ENCODE assay signal across 11 cellular contexts in genomic region chr3:182716114-182716688, GRCh38.
DNase-seq lines count a peak whose midpoint lies in the region; ATAC-seq lines count a peak whose summit lies in the region.
"Had no signal": no experiment of that assay in that cellular context is flagged by ENCODE, and none has a peak within 500 bp of the region (broad histone marks: within the 10 kb centered on the region; RNA-seq: fewer than 3 reads in every experiment).

No MANE protein-coding gene starts in this region.

- DNase-seq in left colon (no peak), hypothalamus (lab: John Stamatoyannopoulos, UW) (no peak), NCI-H774 (lab: John Stamatoyannopoulos, UW) (no peak), cerebellar cortex (ENCODE audit: low spot score) (no peak)
- no peak for DNase-seq in stimulated activated CD8-positive, alpha-beta memory T cell treated with anti-CD3 and anti-CD28 coated beads, Interleukin-4, amount 100 ng/mL, for 48 hours
- DNase-seq: activated B cell treated with CpG ODN at 0.5 μM for 24 hours, DMS153, left cardiac atrium had no signal

- intact Hi-C loops in left colon (cut with DNase I, micrococcal nuclease): loop anchor here in 1 of 2 donors (5.0 kb wide), 1 partner anchor 121 kb away; no protein-coding TSS in a partner anchor

- peak; percentile 53 for ATAC-seq in GM18870 (IDR thresholded peaks at IDR 0.05; ENCODE audit: unreplicated experiment)
- ATAC-seq in GM21528 (IDR thresholded peaks at IDR 0.05; ENCODE audit: low FRiP score, unreplicated experiment): peak; percentile 54
- peak; percentile 46 for ATAC-seq in HG03342 (IDR thresholded peaks at IDR 0.05; ENCODE audit: unreplicated experiment)
- peak; percentile 11 for ATAC-seq in left colon
- ATAC-seq: left cardiac atrium had no signal
